ENCODE assay signal across 1 cellular context in the genomic region with DNA sequence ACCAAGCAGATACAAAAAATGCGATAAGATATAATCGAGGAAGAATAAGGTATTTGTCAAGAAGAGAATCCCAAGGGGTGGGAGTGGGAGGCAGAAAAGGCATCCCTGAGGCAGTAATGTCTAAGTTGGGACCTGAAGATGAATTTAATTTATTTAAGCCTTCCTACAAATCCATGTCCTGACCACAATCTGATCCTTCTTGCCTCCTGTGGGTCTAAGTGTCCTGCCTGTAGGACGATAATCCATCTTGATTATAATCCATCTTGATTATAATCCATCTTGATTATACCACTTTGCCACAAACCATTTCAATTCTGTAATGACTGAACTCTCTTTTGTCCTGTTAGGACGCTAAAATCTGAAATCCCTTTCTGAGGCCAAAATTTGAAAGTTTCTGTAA.
TF ChIP-seq lines count a peak whose summit lies in the region.

No MANE protein-coding gene starts in this region.

TF ChIP-seq in WTC11, 78 proteins besides CTCF, POLR2A, EP300 and RAD21 (continued from another document):
- TF ChIP-seq ZNF138 (CRISPR knock-in tag; conservative IDR thresholded peaks at IDR 0.05), result no peak
